In genomic region chr3:177137774-177138705, GRCh38 we compare ENCODE assay signal across 16 cellular contexts. TPM values are rescaled to one million over a fixed set of nuclear protein-coding genes. Genes with fewer than 3 reads are reported as not detected.
DNase-seq lines count a peak whose midpoint lies in the region; ATAC-seq lines count a peak whose summit lies in the region.
"Had no signal": no experiment of that assay in that cellular context is flagged by ENCODE, and none has a peak within 500 bp of the region (broad histone marks: within the 10 kb centered on the region; RNA-seq: fewer than 3 reads in every experiment).

No MANE protein-coding gene starts in this region.

- no peak for DNase-seq in activated naive CD4-positive, alpha-beta T cell (lab: John Stamatoyannopoulos, UW)
- no peak for DNase-seq in naive thymus-derived CD4-positive, alpha-beta T cell
- DNase-seq in SJCRH30, result no peak
- DNase-seq in GDM1 (lab: John Stamatoyannopoulos, UW), result no peak
- DNase-seq in middle frontal gyrus (ENCODE audit: extremely low spot score, low spot score), result no peak
- DNase-seq: dorsolateral prefrontal cortex; NCI-H1436; NK-92 treated with Interleukin-12 subunit alpha and Interleukin-12 subunit beta, amount 100 ng/mL, for 24 hours; ovary; sigmoid colon; uterus had no signal

- peak; percentile 23 for ATAC-seq in activated T-helper 17 cell treated with anti-CD3 and anti-CD28 coated beads, Interleukin-2, amount 50 U/mL, for 72 hours (replicated peaks)
- ATAC-seq in naive thymus-derived CD4-positive, alpha-beta T cell, result no peak
- ATAC-seq in HG02840 (IDR thresholded peaks at IDR 0.05; ENCODE audit: low FRiP score, unreplicated experiment), result no peak
- ATAC-seq: left lobe of liver had no signal

- intact Hi-C loops in naive thymus-derived CD4-positive, alpha-beta T cell (cut with micrococcal nuclease), result loop anchor here in 1 of 2 donors (2.0 kb wide), 2 partner anchors 13 to 21 kb away; no protein-coding TSS in a partner anchor

- H3K4me1 Mint-ChIP-seq in activated naive CD4-positive, alpha-beta T cell treated with anti-CD3 and anti-CD28 coated beads, Interleukin-2, amount 50 U/mL, for 24 hours, result peaks cover 81% of the 10 kb centered on the region
- H3K4me1 Mint-ChIP-seq in activated T-helper 17 cell treated with anti-CD3 and anti-CD28 coated beads, Interleukin-2, amount 50 U/mL, for 72 hours, result peaks cover 36% of the 10 kb centered on the region
- H3K4me1 Mint-ChIP-seq in naive thymus-derived CD4-positive, alpha-beta T cell, result peaks cover 54 to 85% (median 69%) of the 10 kb centered on the region in 7 donors

- peak overlapping the region; percentile 15 for H3K27ac Mint-ChIP-seq in activated naive CD4-positive, alpha-beta T cell treated with anti-CD3 and anti-CD28 coated beads, Interleukin-2, amount 50 U/mL, for 24 hours
- peak overlapping the region; percentile 70 for H3K27ac Mint-ChIP-seq in activated T-helper 17 cell treated with anti-CD3 and anti-CD28 coated beads, Interleukin-2, amount 50 U/mL, for 72 hours
- peak overlapping the region; percentile 28 to 85 (median 74) for H3K27ac Mint-ChIP-seq in naive thymus-derived CD4-positive, alpha-beta T cell

- CTCF ChIA-PET in naive thymus-derived CD4-positive, alpha-beta T cell (lab: Charles Lee), result no interaction called here

- no peak overlapping the region for H3K4me3 ChIP-seq in naive thymus-derived CD4-positive, alpha-beta T cell (ENCODE audit: low read length)
- H3K4me3 ChIP-seq in SJCRH30, result no peak overlapping the region
- H3K4me3 ChIP-seq: dorsolateral prefrontal cortex, esophagus muscularis mucosa, ovary, sigmoid colon, uterus had no signal

- no peaks in the 10 kb centered on the region for H3K27me3 ChIP-seq in naive thymus-derived CD4-positive, alpha-beta T cell (ENCODE audit: control insufficient read depth in 2 of 2, insufficient read depth in 2 of 2, low read length in 2 of 2)
- no peaks in the 10 kb centered on the region for H3K27me3 ChIP-seq in SJCRH30
- H3K27me3 ChIP-seq: dorsolateral prefrontal cortex, esophagus muscularis mucosa, ovary, sigmoid colon, uterus had no signal

- H3K27ac ChIP-seq in naive thymus-derived CD4-positive, alpha-beta T cell (ENCODE audit: low read depth, low read length), result no peak overlapping the region
- no peak overlapping the region for H3K27ac ChIP-seq in SJCRH30
- H3K27ac ChIP-seq: dorsolateral prefrontal cortex, esophagus muscularis mucosa, ovary, sigmoid colon, uterus had no signal

- H3K27me3 Mint-ChIP-seq in activated naive CD4-positive, alpha-beta T cell treated with anti-CD3 and anti-CD28 coated beads, Interleukin-2, amount 50 U/mL, for 24 hours, result no peaks in the 10 kb centered on the region
- H3K27me3 Mint-ChIP-seq in activated T-helper 17 cell treated with anti-CD3 and anti-CD28 coated beads, Interleukin-2, amount 50 U/mL, for 72 hours, result no peaks in the 10 kb centered on the region
- no peaks in the 10 kb centered on the region for H3K27me3 Mint-ChIP-seq in naive thymus-derived CD4-positive, alpha-beta T cell

- H3K9me3 ChIP-seq in naive thymus-derived CD4-positive, alpha-beta T cell (ENCODE audit: control insufficient read depth in 2 of 3, low read length in 3 of 3), result no peaks in the 10 kb centered on the region
- no peaks in the 10 kb centered on the region for H3K9me3 ChIP-seq in SJCRH30 (replicated peaks)
- H3K9me3 ChIP-seq: esophagus muscularis mucosa, ovary, sigmoid colon, uterus had no signal

- no peaks in the 10 kb centered on the region for H3K36me3 ChIP-seq in naive thymus-derived CD4-positive, alpha-beta T cell (ENCODE audit: control insufficient read depth in 2 of 3, insufficient read depth in 3 of 3, low read length in 3 of 3)
- peaks cover 4% of the 10 kb centered on the region for H3K36me3 ChIP-seq in SJCRH30
- H3K36me3 ChIP-seq: esophagus muscularis mucosa, ovary, sigmoid colon, uterus had no signal

- no peaks in the 10 kb centered on the region for H3K9me3 Mint-ChIP-seq in activated naive CD4-positive, alpha-beta T cell treated with anti-CD3 and anti-CD28 coated beads, Interleukin-2, amount 50 U/mL, for 24 hours
- no peaks in the 10 kb centered on the region for H3K9me3 Mint-ChIP-seq in activated T-helper 17 cell treated with anti-CD3 and anti-CD28 coated beads, Interleukin-2, amount 50 U/mL, for 72 hours
- H3K9me3 Mint-ChIP-seq in naive thymus-derived CD4-positive, alpha-beta T cell, result peaks cover 0 to 3% (median 0%) of the 10 kb centered on the region in 11 donors

- peak overlapping the region; percentile 2 for H3K4me3 Mint-ChIP-seq in activated naive CD4-positive, alpha-beta T cell treated with anti-CD3 and anti-CD28 coated beads, Interleukin-2, amount 50 U/mL, for 24 hours
- peak overlapping the region; percentile 50 for H3K4me3 Mint-ChIP-seq in activated T-helper 17 cell treated with anti-CD3 and anti-CD28 coated beads, Interleukin-2, amount 50 U/mL, for 72 hours
- H3K4me3 Mint-ChIP-seq in naive thymus-derived CD4-positive, alpha-beta T cell, result peak overlapping the region in 9 of 10 donors; percentile 35 to 75 (median 55)

- POLR2A ChIA-PET in naive thymus-derived CD4-positive, alpha-beta T cell (lab: Charles Lee), result no interaction called here

- H3K4me1 ChIP-seq in naive thymus-derived CD4-positive, alpha-beta T cell (ENCODE audit: control insufficient read depth in 2 of 2, insufficient read depth in 2 of 2, low read length in 2 of 2), result peaks cover 26 to 29% of the 10 kb centered on the region in 2 donors
- peaks cover 10% of the 10 kb centered on the region for H3K4me1 ChIP-seq in SJCRH30

- peaks cover 6% of the 10 kb centered on the region for H3K36me3 Mint-ChIP-seq in activated naive CD4-positive, alpha-beta T cell treated with anti-CD3 and anti-CD28 coated beads, Interleukin-2, amount 50 U/mL, for 24 hours
- H3K36me3 Mint-ChIP-seq in activated T-helper 17 cell treated with anti-CD3 and anti-CD28 coated beads, Interleukin-2, amount 50 U/mL, for 72 hours (ENCODE audit: low read depth), result peaks cover 18% of the 10 kb centered on the region
- H3K36me3 Mint-ChIP-seq in naive thymus-derived CD4-positive, alpha-beta T cell, result peaks cover 3 to 39% (median 12%) of the 10 kb centered on the region in 5 donors

RNA-seq across cellular contexts. Expression of gene TBL1XR1, which starts 59.2 kb away (rescaled TPM):
- total RNA-seq in activated T-helper 17 cell treated with anti-CD3 and anti-CD28 coated beads, Interleukin-2, amount 50 U/mL, for 72 hours, result 100 to 1,000 TPM; 131 to 180 TPM
- total RNA-seq in naive thymus-derived CD4-positive, alpha-beta T cell, result 100 to 1,000 TPM in 4 of 5 experiments, 10 to 100 TPM in 1; 98.9 to 173 (median 133) TPM
- polyA plus RNA-seq in naive thymus-derived CD4-positive, alpha-beta T cell, result 10 to 100 TPM; 20.8 to 25.5 TPM
- total RNA-seq in SJCRH30 (2014; rRNA removed; shearing (Covaris generic)), result 153 and 161 TPM in 2 replicates

Comparison
In these comparisons a context has a peak if more than half of its experiments do, and no peak if none do; other contexts are left out.
1. H3K27ac Mint-ChIP-seq: peak in every context shown above with its lines; median percentile 74 in naive thymus-derived CD4-positive, alpha-beta T cell; 70 in activated T-helper 17 cell treated with anti-CD3 and anti-CD28 coated beads, Interleukin-2, amount 50 U/mL, for 72 hours; 15 in activated naive CD4-positive, alpha-beta T cell treated with anti-CD3 and anti-CD28 coated beads, Interleukin-2, amount 50 U/mL, for 24 hours.
2. H3K4me3 Mint-ChIP-seq: peak in every context shown above with its lines; median percentile 55 in naive thymus-derived CD4-positive, alpha-beta T cell; 50 in activated T-helper 17 cell treated with anti-CD3 and anti-CD28 coated beads, Interleukin-2, amount 50 U/mL, for 72 hours; 2 in activated naive CD4-positive, alpha-beta T cell treated with anti-CD3 and anti-CD28 coated beads, Interleukin-2, amount 50 U/mL, for 24 hours.